In the genomic region with DNA sequence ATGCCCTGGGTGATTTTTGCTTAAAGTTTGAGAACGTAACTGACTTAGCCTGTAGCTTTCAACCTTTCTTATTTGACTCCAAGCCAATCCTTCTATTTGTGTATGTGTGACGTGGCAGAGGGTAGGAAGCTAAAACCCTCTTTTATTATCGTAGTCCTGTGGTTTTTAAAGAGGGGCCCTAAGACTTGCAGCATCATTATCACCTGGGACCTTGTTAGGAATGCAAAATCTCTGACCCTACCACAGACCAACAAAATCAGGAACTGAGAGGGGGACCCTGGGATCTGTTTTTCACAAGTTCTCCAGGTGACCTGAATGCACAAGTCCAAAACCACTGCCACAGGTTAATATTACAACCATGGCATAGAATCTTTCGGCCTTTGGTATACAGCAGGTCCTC, we compare ENCODE assay signal across 15 cellular contexts.
DNase-seq lines count a peak whose midpoint lies in the region; ATAC-seq, FAIRE-seq and TF ChIP-seq lines count a peak whose summit lies in the region.
"Had no signal": no experiment of that assay in that cellular context is flagged by ENCODE, and none has a peak within 500 bp of the region (broad histone marks: within the 10 kb centered on the region; RNA-seq: fewer than 3 reads in every experiment).

No MANE protein-coding gene starts in this region.

- SMC1A ChIA-PET in GM12878 (lab: Charles Lee; ENCODE audit: uncharacterized antibody, unreplicated experiment), result interaction anchor here (0.9 to 5.6 kb wide), 22 partner anchors 8 to 195 kb away, joined by 3 to 93 read pairs (median 6); a partner anchor contains a TSS

- no TSS peak for BruUV-seq in GM12878 (replicated peaks; lab: Mats Ljungman, UMichigan)

- peaks cover 46% of the 10 kb centered on the region for H3K4me1 ChIP-seq in GM12878 (ENCODE audit: control insufficient read depth, insufficient read depth, low read length)

- H3K4me2 ChIP-seq in GM12878 (ENCODE audit: control insufficient read depth, insufficient read depth), result peak overlapping the region; percentile 66

- no peaks in the 10 kb centered on the region for H4K20me1 ChIP-seq in GM12878 (ENCODE audit: control insufficient read depth, insufficient read depth)

- DNase-seq in GM12878 (ENCODE audit: low read depth, low spot score) (peak; percentile 75), RWPE1 (ENCODE audit: low spot score) (no peak), COLO829 (ENCODE audit: low spot score) (no peak), epidermal melanocyte (ENCODE audit: insufficient read length, low spot score) (no peak)
- DNase-seq in activated naive CD4-positive, alpha-beta T cell treated with Interleukin-2 at 50 U/mL for 16 hours, result no peak
- DNase-seq: activated CD4-positive, alpha-beta T cell treated with anti-CD3 and anti-CD28 coated beads, Interleukin-2, amount 50 U/mL, for 1 hour; Caco-2; esophagus squamous epithelium; KBM-7; OCI-M1 had no signal

- POLR2A ChIA-PET in GM12878 (lab: Charles Lee) (interaction anchor here (1.2 to 3.6 kb wide), 5 partner anchors 10 to 79 kb away, joined by 4 to 29 read pairs (median 4); no protein-coding TSS in a partner anchor), RWPE1 (lab: Yijun Ruan, JAX; ENCODE audit: low non-redundant PET) (no interaction called here)

- ATAC-seq in GM18909 (IDR thresholded peaks at IDR 0.05; ENCODE audit: poor library complexity, unreplicated experiment), result peak; percentile 62
- peak; percentile 51 for ATAC-seq in GM21529 (IDR thresholded peaks at IDR 0.05; ENCODE audit: unreplicated experiment)
- ATAC-seq in HG03135 (IDR thresholded peaks at IDR 0.05; ENCODE audit: unreplicated experiment), result peak; percentile 51
- ATAC-seq in GM12878, result peak; percentile 78

- H3K9me3 ChIP-seq in GM12878 (replicated peaks; ENCODE audit: control insufficient read depth, insufficient read depth, low read length), result no peaks in the 10 kb centered on the region
- H3K9me3 ChIP-seq: Caco-2, esophagus squamous epithelium, right atrium auricular region, suprapubic skin had no signal

- H3K36me3 ChIP-seq in GM12878 (ENCODE audit: control insufficient read depth in 2 of 2, insufficient read depth in 2 of 2, low read length in 1 of 2), result no peaks in the 10 kb centered on the region
- H3K36me3 ChIP-seq: esophagus squamous epithelium, right atrium auricular region, suprapubic skin had no signal

- TF ChIP-seq RAD21 in GM12878 (IDR thresholded peaks at IDR 0.05; ENCODE audit: insufficient read depth, low read depth, low read length), result 0 out of 2 replicates have a peak, but pooled peaks have one; percentile 6

- peaks cover 61% of the 10 kb centered on the region for H3K79me2 ChIP-seq in GM12878 (ENCODE audit: control insufficient read depth, insufficient read depth, low read length)

- no peak for TF ChIP-seq CTCF in GM12878 (IDR thresholded peaks at IDR 0.05 in 2 of 3, conservative IDR thresholded peaks at IDR 0.05 in 1 of 3; ENCODE audit: control insufficient read depth in 2 of 3, extremely low read depth in 1 of 3, insufficient read depth in 1 of 3, low read depth in 3 of 3, low read length in 3 of 3)
- no peak for TF ChIP-seq CTCF in RWPE1 (conservative IDR thresholded peaks at IDR 0.05; ENCODE audit: low read depth)

- 0 out of 2 replicates have a peak overlapping the region, but pooled peaks have one; percentile 11 for H3K4me3 ChIP-seq in GM12878
- H3K4me3 ChIP-seq: esophagus squamous epithelium, right atrium auricular region, suprapubic skin had no signal

- TF ChIP-seq EP300 in GM12878 (IDR thresholded peaks at IDR 0.05; ENCODE audit: borderline replicate concordance in 1 of 2, control insufficient read depth in 1 of 2, low read depth in 2 of 2, low read length in 2 of 2), result peak; percentile 93 to 98

- RAD21 ChIA-PET in GM12878 (lab: Charles Lee; ENCODE audit: unreplicated experiment), result interaction anchor here (1.0 to 3.0 kb wide), 14 partner anchors 8 to 79 kb away, joined by 3 to 22 read pairs (median 4); no protein-coding TSS in a partner anchor

- in situ Hi-C loops in GM12878 (cut with MboI), result loop anchor here (25.0 kb wide), 1 partner anchor 1062 kb away; no protein-coding TSS in a partner anchor

- H3K9ac ChIP-seq in GM12878 (ENCODE audit: control insufficient read depth, insufficient read depth, low read length), result no peak overlapping the region

- H3K27ac ChIP-seq in GM12878 (ENCODE audit: control insufficient read depth, insufficient read depth), result peak overlapping the region; percentile 68
- no peak overlapping the region for H3K27ac ChIP-seq in RWPE1
- H3K27ac ChIP-seq: esophagus squamous epithelium, right atrium auricular region, suprapubic skin had no signal

- TF ChIP-seq POLR2A in GM12878 (IDR thresholded peaks at IDR 0.05; ENCODE audit: low read depth, low read length), result no peak

- intact Hi-C loops in GM12878 (cut with micrococcal nuclease; ENCODE audit: unreplicated experiment), result loop anchor here (1.0 to 5.0 kb wide), 3 partner anchors 66 to 192 kb away; no protein-coding TSS in a partner anchor

- FAIRE-seq in GM12878 (lab: Jason Lieb, UNC), result no peak

- no peaks in the 10 kb centered on the region for H3K27me3 ChIP-seq in GM12878 (replicated peaks in 1 of 2; ENCODE audit: control insufficient read depth in 2 of 2, insufficient read depth in 2 of 2, low read length in 1 of 2)
- H3K27me3 ChIP-seq: esophagus squamous epithelium, right atrium auricular region, suprapubic skin had no signal

- H2AFZ ChIP-seq in GM12878 (ENCODE audit: control insufficient read depth, low read depth, low read length), result no peak overlapping the region

- CTCF ChIA-PET in GM12878 (lab: Yijun Ruan, JAX) (interaction anchor here (0.6 to 11.5 kb wide), 9 partner anchors 11 to 1257 kb away, joined by 3 to 116 read pairs (median 6); a partner anchor contains a TSS), RWPE1 (lab: Yijun Ruan, JAX) (interaction anchor here (0.6 to 0.7 kb wide), 2 partner anchors 79 to 666 kb away, joined by 3 to 4 read pairs; no protein-coding TSS in a partner anchor)

- 11% methylated on average over 4 of the region's 4 CpGs for WGBS in GM12878 (ENCODE audit: insufficient coverage, insufficient replicate concordance, low lambda C conversion rate, missing lambda C conversion rate)

TF ChIP-seq in GM12878, 131 proteins besides CTCF, POLR2A, EP300 and RAD21 (continues in another document):
- TF ChIP-seq, protein P1, sequence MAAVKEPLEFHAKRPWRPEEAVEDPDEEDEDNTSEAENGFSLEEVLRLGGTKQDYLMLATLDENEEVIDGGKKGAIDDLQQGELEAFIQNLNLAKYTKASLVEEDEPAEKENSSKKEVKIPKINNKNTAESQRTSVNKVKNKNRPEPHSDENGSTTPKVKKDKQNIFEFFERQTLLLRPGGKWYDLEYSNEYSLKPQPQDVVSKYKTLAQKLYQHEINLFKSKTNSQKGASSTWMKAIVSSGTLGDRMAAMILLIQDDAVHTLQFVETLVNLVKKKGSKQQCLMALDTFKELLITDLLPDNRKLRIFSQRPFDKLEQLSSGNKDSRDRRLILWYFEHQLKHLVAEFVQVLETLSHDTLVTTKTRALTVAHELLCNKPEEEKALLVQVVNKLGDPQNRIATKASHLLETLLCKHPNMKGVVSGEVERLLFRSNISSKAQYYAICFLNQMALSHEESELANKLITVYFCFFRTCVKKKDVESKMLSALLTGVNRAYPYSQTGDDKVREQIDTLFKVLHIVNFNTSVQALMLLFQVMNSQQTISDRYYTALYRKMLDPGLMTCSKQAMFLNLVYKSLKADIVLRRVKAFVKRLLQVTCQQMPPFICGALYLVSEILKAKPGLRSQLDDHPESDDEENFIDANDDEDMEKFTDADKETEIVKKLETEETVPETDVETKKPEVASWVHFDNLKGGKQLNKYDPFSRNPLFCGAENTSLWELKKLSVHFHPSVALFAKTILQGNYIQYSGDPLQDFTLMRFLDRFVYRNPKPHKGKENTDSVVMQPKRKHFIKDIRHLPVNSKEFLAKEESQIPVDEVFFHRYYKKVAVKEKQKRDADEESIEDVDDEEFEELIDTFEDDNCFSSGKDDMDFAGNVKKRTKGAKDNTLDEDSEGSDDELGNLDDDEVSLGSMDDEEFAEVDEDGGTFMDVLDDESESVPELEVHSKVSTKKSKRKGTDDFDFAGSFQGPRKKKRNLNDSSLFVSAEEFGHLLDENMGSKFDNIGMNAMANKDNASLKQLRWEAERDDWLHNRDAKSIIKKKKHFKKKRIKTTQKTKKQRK (IDR thresholded peaks at IDR 0.05; ENCODE audit: low read depth, low read length), result no peak
- TF ChIP-seq SMAD5 (IDR thresholded peaks at IDR 0.05; ENCODE audit: low read depth) (no peak), NR2C2 (IDR thresholded peaks at IDR 0.05; ENCODE audit: borderline replicate concordance, control insufficient read depth, insufficient read length, low read depth) (no peak), SP1 (IDR thresholded peaks at IDR 0.05; ENCODE audit: low read depth, low read length) (peak; percentile 51), POLR2AphosphoS5 (IDR thresholded peaks at IDR 0.05; ENCODE audit: low read length) (no peak), CBX3 (IDR thresholded peaks at IDR 0.05; ENCODE audit: borderline replicate concordance, low read depth) (no peak), SPI1 (IDR thresholded peaks at IDR 0.05; ENCODE audit: borderline replicate concordance, insufficient read depth, low read depth, low read length) (peak; percentile 97), BACH1 (IDR thresholded peaks at IDR 0.05; ENCODE audit: borderline replicate concordance) (peak; percentile 47; the same call in 1 of the 2 replicates)
